In the genomic region with DNA sequence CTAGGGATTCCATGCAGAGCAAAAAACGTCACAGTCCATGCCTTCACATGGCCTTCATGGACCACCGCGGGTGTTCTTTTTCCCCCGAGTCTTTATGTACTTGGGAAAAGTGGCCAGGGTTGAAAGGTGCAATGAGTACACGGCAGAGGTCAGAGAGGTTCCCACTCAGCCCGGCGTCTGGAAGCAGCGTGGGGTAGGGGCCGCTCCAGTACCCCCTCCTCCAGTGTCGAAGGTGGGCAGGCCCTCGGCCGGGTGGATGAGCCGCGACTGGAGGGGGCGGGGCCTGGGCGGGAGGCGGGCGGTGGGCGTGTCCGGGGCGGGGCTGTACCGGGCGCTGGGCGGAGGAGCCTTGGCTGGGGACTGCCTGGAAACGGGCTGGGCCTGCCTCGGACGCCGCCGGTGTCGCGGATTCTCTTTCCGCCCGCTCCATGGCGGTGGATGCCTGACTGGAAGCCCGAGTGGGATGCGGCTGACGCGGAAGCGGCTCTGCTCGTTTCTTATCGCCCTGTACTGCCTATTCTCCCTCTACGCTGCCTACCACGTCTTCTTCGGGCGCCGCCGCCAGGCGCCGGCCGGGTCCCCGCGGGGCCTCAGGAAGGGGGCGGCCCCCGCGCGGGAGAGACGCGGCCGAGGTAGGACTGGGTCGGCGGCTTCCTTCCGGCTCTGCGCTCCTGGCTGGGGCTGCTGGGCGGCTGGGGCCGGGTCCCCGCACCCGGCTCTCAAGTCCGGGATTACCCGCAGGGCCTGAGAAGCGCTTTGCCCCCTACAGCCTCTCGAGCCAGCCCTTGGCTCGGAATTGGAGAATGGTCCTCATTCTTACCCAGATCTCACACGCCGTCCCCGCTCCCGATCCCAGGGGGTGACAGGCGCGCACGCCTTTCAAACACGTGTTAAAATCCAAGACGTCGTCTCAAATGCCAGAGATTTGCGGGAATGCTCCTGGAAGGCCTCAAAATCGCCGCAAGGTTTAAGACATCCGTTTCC, we compare ENCODE assay signal across 8 cellular contexts. TPM values are rescaled to one million over a fixed set of nuclear protein-coding genes. Genes with fewer than 3 reads are reported as not detected.
DNase-seq lines count a peak whose midpoint lies in the region; ATAC-seq, FAIRE-seq and TF ChIP-seq lines count a peak whose summit lies in the region.

A gene with protein sequence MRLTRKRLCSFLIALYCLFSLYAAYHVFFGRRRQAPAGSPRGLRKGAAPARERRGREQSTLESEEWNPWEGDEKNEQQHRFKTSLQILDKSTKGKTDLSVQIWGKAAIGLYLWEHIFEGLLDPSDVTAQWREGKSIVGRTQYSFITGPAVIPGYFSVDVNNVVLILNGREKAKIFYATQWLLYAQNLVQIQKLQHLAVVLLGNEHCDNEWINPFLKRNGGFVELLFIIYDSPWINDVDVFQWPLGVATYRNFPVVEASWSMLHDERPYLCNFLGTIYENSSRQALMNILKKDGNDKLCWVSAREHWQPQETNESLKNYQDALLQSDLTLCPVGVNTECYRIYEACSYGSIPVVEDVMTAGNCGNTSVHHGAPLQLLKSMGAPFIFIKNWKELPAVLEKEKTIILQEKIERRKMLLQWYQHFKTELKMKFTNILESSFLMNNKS (plus strand): TSS at position 412 of the 984 bp plus-strand sequence. CDS start 52 bp downstream, at position 464.

- no peaks in the 10 kb centered on the region for H3K27me3 ChIP-seq in adrenal gland
- H3K27me3 ChIP-seq in heart left ventricle, result no peaks in the 10 kb centered on the region
- no peaks in the 10 kb centered on the region for H3K27me3 ChIP-seq in upper lobe of right lung

- intact Hi-C loops in adrenal gland (cut with DNase I), result no loop called here
- intact Hi-C loops in heart left ventricle (cut with DNase I), result loop anchor here in 1 of 10 donors (10.0 kb wide), 1 partner anchor 105 kb away; no protein-coding TSS in a partner anchor
- intact Hi-C loops in posterior vena cava (cut with DNase I), result no loop called here
- intact Hi-C loops in upper lobe of right lung (cut with DNase I), result no loop called here

- no peak for TF ChIP-seq CTCF in adrenal gland (IDR thresholded peaks at IDR 0.05)
- peak in 1 of 12 donors; percentile 5 for TF ChIP-seq CTCF in heart left ventricle (IDR thresholded peaks at IDR 0.05)
- TF ChIP-seq CTCF in upper lobe of right lung (IDR thresholded peaks at IDR 0.05), result no peak

- peaks cover 0 to 20% of the 10 kb centered on the region in 2 donors for H3K4me1 ChIP-seq in adrenal gland (replicated peaks in 1 of 2)
- H3K4me1 ChIP-seq in heart left ventricle, result peaks cover 0 to 19% (median 11%) of the 10 kb centered on the region in 12 donors
- H3K4me1 ChIP-seq in upper lobe of right lung, result peaks cover 9% of the 10 kb centered on the region

- peaks cover 0 to 15% of the 10 kb centered on the region in 2 donors for H3K36me3 ChIP-seq in adrenal gland (replicated peaks in 1 of 2)
- peaks cover 0 to 29% (median 9%) of the 10 kb centered on the region in 9 donors for H3K36me3 ChIP-seq in heart left ventricle
- H3K36me3 ChIP-seq in upper lobe of right lung, result peaks cover 17% of the 10 kb centered on the region

- ATAC-seq in HG02763 (IDR thresholded peaks at IDR 0.05; ENCODE audit: unreplicated experiment), result peak; percentile 96
- peak; percentile 99 to 100 (median 100) for ATAC-seq in heart left ventricle
- peak; percentile 99 for ATAC-seq in upper lobe of right lung

- FAIRE-seq in GM12892 (lab: Jason Lieb, UNC), result peak; percentile 92

- peak within 1 kb of the TSS; percentile 52 to 83 (median 75) for H3K4me3 ChIP-seq in adrenal gland
- peak within 1 kb of the TSS; percentile 64 to 92 (median 84) for H3K4me3 ChIP-seq in heart left ventricle
- peak within 1 kb of the TSS; percentile 84 for H3K4me3 ChIP-seq in upper lobe of right lung

- H3K27ac ChIP-seq in adrenal gland (peak within 1 kb of the TSS; percentile 77 to 93 (median 87)), heart left ventricle (peak within 1 kb of the TSS; percentile 78 to 94 (median 90)), upper lobe of right lung (peak within 1 kb of the TSS; percentile 91)

- peak; percentile 73 for DNase-seq in GM12892 (ENCODE audit: insufficient read length)
- peak; percentile 88 to 98 (median 96) for DNase-seq in NCI-H1417 (lab: John Stamatoyannopoulos, UW)
- peak; percentile 66 to 84 (median 77) for DNase-seq in T-helper 1 cell
- peak; percentile 82 to 89 (median 87) for DNase-seq in adrenal gland
- DNase-seq in heart left ventricle, result peak; percentile 88 to 93 (median 89)
- DNase-seq in posterior vena cava (ENCODE audit: low spot score), result peak; percentile 95
- DNase-seq in upper lobe of right lung, result peak; percentile 94

- H3K9me3 ChIP-seq in adrenal gland (replicated peaks in 1 of 3), result no peaks in the 10 kb centered on the region
- no peaks in the 10 kb centered on the region for H3K9me3 ChIP-seq in heart left ventricle
- H3K9me3 ChIP-seq in upper lobe of right lung, result no peaks in the 10 kb centered on the region

- WGBS in adrenal gland, 4 donors, result 1 to 3% (median 1%) methylated on average over 24 to 85 of the region's 86 CpGs
- WGBS in heart left ventricle, 4 donors, result 0 to 3% (median 1%) methylated on average over 20 to 86 of the region's 86 CpGs

- peak; percentile 87 for TF ChIP-seq POLR2A in GM12892 (IDR thresholded peaks at IDR 0.05; ENCODE audit: low read depth, low read length)
- peak; percentile 62 to 73 for TF ChIP-seq POLR2A in adrenal gland (IDR thresholded peaks at IDR 0.05)
- TF ChIP-seq POLR2A in heart left ventricle (IDR thresholded peaks at IDR 0.05), result peak in 1 of 2 donors; percentile 88

RNA-seq across cellular contexts. Expression of the gene that starts here (rescaled TPM):
- polyA plus RNA-seq in GM12892 (2012; ENCODE audit: missing spikeins), result 21.3 TPM
- total RNA-seq in adrenal gland (10 to 100 TPM; 17.8 to 44.9 (median 28.1) TPM), heart left ventricle (10 to 100 TPM; 16.0 to 28.3 (median 20.7) TPM), posterior vena cava (10 to 100 TPM in 1 of 2 donors, 1 to 10 TPM in 1; 10.0 to 14.0 TPM), upper lobe of right lung (13.3 TPM)
- polyA plus RNA-seq in adrenal gland (10 to 100 TPM; 13.9 to 33.6 (median 15.0) TPM), heart left ventricle (10 to 100 TPM in 1 of 2 donors, 1 to 10 TPM in 1; 7.6 to 24.7 TPM)

Comparison
In these comparisons a context has a peak if more than half of its experiments do, and no peak if none do; other contexts are left out.
1. Peak in every context shown above with its lines: DNase-seq, ATAC-seq, H3K4me3 ChIP-seq and H3K27ac ChIP-seq.